In genomic region chr2:8119782-8120551, GRCh38 we compare ENCODE assay signal across 9 cellular contexts.
A peak's percentile ranks its signal among the peaks of the same experiment; 100 is the strongest.
DNase-seq lines count a peak whose midpoint lies in the region; ATAC-seq and TF ChIP-seq lines count a peak whose summit lies in the region.
"Had no signal": no experiment of that assay in that cellular context is flagged by ENCODE, and none has a peak within 500 bp of the region (broad histone marks: within the 10 kb centered on the region; RNA-seq: fewer than 3 reads in every experiment).

No MANE protein-coding gene starts in this region.

- intact Hi-C loops in activated CD8-positive, alpha-beta T cell treated with anti-CD3 and anti-CD28 coated beads for 36 hours (cut with micrococcal nuclease): no loop called here
- intact Hi-C loops in Right ventricle myocardium superior (cut with DNase I): no loop called here

- CTCF ChIA-PET in activated CD8-positive, alpha-beta T cell treated with anti-CD3 and anti-CD28 coated beads for 36 hours (lab: Charles Lee): no interaction called here

- no peak for TF ChIP-seq CTCF in activated CD8-positive, alpha-beta T cell treated with anti-CD3 and anti-CD28 coated beads for 36 hours (IDR thresholded peaks at IDR 0.05)

- H3K27me3 Mint-ChIP-seq in activated CD8-positive, alpha-beta T cell treated with anti-CD3 and anti-CD28 coated beads for 36 hours: no peaks in the 10 kb centered on the region

- no peaks in the 10 kb centered on the region for H3K36me3 Mint-ChIP-seq in activated CD8-positive, alpha-beta T cell treated with anti-CD3 and anti-CD28 coated beads for 36 hours (ENCODE audit: low read depth)

- no peak overlapping the region for H3K4me3 Mint-ChIP-seq in activated CD8-positive, alpha-beta T cell treated with anti-CD3 and anti-CD28 coated beads for 36 hours

- H3K4me1 Mint-ChIP-seq in activated CD8-positive, alpha-beta T cell treated with anti-CD3 and anti-CD28 coated beads for 36 hours (ENCODE audit: low read depth): peaks cover 11% of the 10 kb centered on the region

- H3K9me3 Mint-ChIP-seq in activated CD8-positive, alpha-beta T cell treated with anti-CD3 and anti-CD28 coated beads for 36 hours: no peaks in the 10 kb centered on the region

- peak; percentile 60 for ATAC-seq in activated CD8-positive, alpha-beta T cell treated with anti-CD3 and anti-CD28 coated beads for 36 hours
- ATAC-seq in Right ventricle myocardium superior (ENCODE audit: poor library complexity): peak; percentile 55
- no peak for ATAC-seq in HG02763 (IDR thresholded peaks at IDR 0.05; ENCODE audit: unreplicated experiment)
- ATAC-seq in GM18868 (IDR thresholded peaks at IDR 0.05; ENCODE audit: unreplicated experiment): no peak
- no peak for ATAC-seq in HG02970 (IDR thresholded peaks at IDR 0.05; ENCODE audit: low FRiP score, unreplicated experiment)

- no peak overlapping the region for H3K27ac Mint-ChIP-seq in activated CD8-positive, alpha-beta T cell treated with anti-CD3 and anti-CD28 coated beads for 36 hours

- POLR2A ChIA-PET in activated CD8-positive, alpha-beta T cell treated with anti-CD3 and anti-CD28 coated beads for 36 hours (lab: Charles Lee): no interaction called here

- DNase-seq in H4 (ENCODE audit: low spot score) (peak; percentile 28), Right ventricle myocardium superior (no peak), renal cortical epithelial cell (ENCODE audit: low read depth) (peak; percentile 97), ureter (ENCODE audit: low spot score) (no peak)
- no peak for DNase-seq in activated CD8-positive, alpha-beta T cell treated with anti-CD3 and anti-CD28 coated beads for 36 hours
- DNase-seq: NCI-H69 had no signal

Comparison
In these comparisons a context has a peak if more than half of its experiments do, and no peak if none do; other contexts are left out.
1. DNase-seq: peak in H4 (single experiment) and renal cortical epithelial cell (single experiment); none in activated CD8-positive, alpha-beta T cell treated with anti-CD3 and anti-CD28 coated beads for 36 hours (single experiment), Right ventricle myocardium superior (single experiment) and ureter (single experiment).
2. ATAC-seq: peak in activated CD8-positive, alpha-beta T cell treated with anti-CD3 and anti-CD28 coated beads for 36 hours (single experiment) and Right ventricle myocardium superior (single experiment); none in HG02763 (single experiment), GM18868 (single experiment) and HG02970 (single experiment).